Comparison of ENCODE assay signal across 6 cellular contexts in the genomic region with DNA sequence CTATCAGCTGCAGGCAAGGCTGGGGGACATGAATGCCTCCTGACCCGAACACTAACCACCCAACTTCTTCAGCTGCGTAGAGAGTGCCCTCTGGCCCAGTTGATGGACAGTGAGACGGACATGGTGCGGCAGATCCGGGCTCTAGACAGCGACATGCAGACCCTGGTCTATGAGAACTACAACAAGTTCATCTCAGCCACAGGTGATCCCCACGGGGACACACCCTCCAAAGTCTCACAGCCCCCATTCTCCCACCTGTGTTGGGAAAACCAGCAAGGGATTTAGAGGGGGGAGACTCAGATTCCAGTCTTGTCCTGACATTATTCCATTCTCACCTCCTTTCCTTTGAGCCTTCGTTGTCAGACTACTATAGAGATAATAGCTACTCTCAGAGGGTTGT. TPM values are rescaled to one million over a fixed set of nuclear protein-coding genes. Genes with fewer than 3 reads are reported as not detected.
DNase-seq lines count a peak whose midpoint lies in the region; ATAC-seq, FAIRE-seq and TF ChIP-seq lines count a peak whose summit lies in the region.

No MANE protein-coding gene starts in this region.

- H3K4me3 Mint-ChIP-seq in astrocyte (ENCODE audit: unreplicated experiment) (peak overlapping the region; percentile 93), naive B cell (peak overlapping the region; percentile 81 to 96 (median 94))

- no peak for FAIRE-seq in astrocyte (lab: Jason Lieb, UNC)

- H3K4me3 ChIP-seq in GM08714 (ENCODE audit: low read length): peak overlapping the region; percentile 67; the same call in 1 of the 2 replicates
- H3K4me3 ChIP-seq in astrocyte (ENCODE audit: insufficient read depth, low read depth, low read length): peak overlapping the region; percentile 61

- peaks cover 25% of the 10 kb centered on the region for H4K20me1 ChIP-seq in astrocyte (ENCODE audit: insufficient read depth, low read length)

- no peaks in the 10 kb centered on the region for H3K36me3 ChIP-seq in astrocyte (ENCODE audit: insufficient read depth, low read length)

- H2AFZ ChIP-seq in astrocyte (ENCODE audit: low read depth, low read length): no peak overlapping the region

- no peaks in the 10 kb centered on the region for H3K27me3 Mint-ChIP-seq in astrocyte (ENCODE audit: low read depth, unreplicated experiment)
- no peaks in the 10 kb centered on the region for H3K27me3 Mint-ChIP-seq in naive B cell

- peaks cover 8% of the 10 kb centered on the region for H3K4me1 ChIP-seq in astrocyte (ENCODE audit: insufficient read depth, low read length)

- H3K9me3 Mint-ChIP-seq in astrocyte (ENCODE audit: unreplicated experiment) (no peaks in the 10 kb centered on the region), naive B cell (no peaks in the 10 kb centered on the region)

- peaks cover 7% of the 10 kb centered on the region for H3K4me1 Mint-ChIP-seq in astrocyte (ENCODE audit: low read depth, unreplicated experiment)
- H3K4me1 Mint-ChIP-seq in naive B cell: peaks cover 11 to 25% (median 17%) of the 10 kb centered on the region in 3 donors

- H3K27ac ChIP-seq in astrocyte (ENCODE audit: low read depth, low read length): no peak overlapping the region

- DNase-seq in astrocyte (ENCODE audit: low read depth): no peak
- DNase-seq in naive B cell: no peak
- DNase-seq in omental fat pad (ENCODE audit: low spot score): no peak

- H3K9ac ChIP-seq in astrocyte (ENCODE audit: low read length): peak overlapping the region; percentile 89

- peak overlapping the region; percentile 79 for H3K4me2 ChIP-seq in astrocyte (ENCODE audit: low read length)

- H3K27ac Mint-ChIP-seq in astrocyte (ENCODE audit: unreplicated experiment): no peak overlapping the region
- peak overlapping the region in 4 of 6 donors; percentile 60 to 97 (median 79) for H3K27ac Mint-ChIP-seq in naive B cell

- H3K36me3 Mint-ChIP-seq in astrocyte (ENCODE audit: low read depth, unreplicated experiment) (peaks cover 2% of the 10 kb centered on the region), naive B cell (no peaks in the 10 kb centered on the region)

- H3K27me3 ChIP-seq in astrocyte (ENCODE audit: insufficient read depth, low read length): no peaks in the 10 kb centered on the region

- H3K79me2 ChIP-seq in astrocyte (ENCODE audit: insufficient read depth, low read length): peaks cover 32% of the 10 kb centered on the region

- TF ChIP-seq CTCF in astrocyte (IDR thresholded peaks at IDR 0.05; ENCODE audit: insufficient read depth, low read depth, low read length) (no peak), omental fat pad (IDR thresholded peaks at IDR 0.05) (no peak)

- no peaks in the 10 kb centered on the region for H3K9me3 ChIP-seq in astrocyte (ENCODE audit: insufficient read depth, low read depth, low read length)

- ATAC-seq in naive B cell (ENCODE audit: low read depth in 2 of 2) (no peak), omental fat pad (ENCODE audit: low FRiP score) (no peak), HG03097 (IDR thresholded peaks at IDR 0.05; ENCODE audit: low FRiP score, unreplicated experiment) (no peak), HG02970 (IDR thresholded peaks at IDR 0.05; ENCODE audit: low FRiP score, unreplicated experiment) (no peak)

RNA-seq across cellular contexts. Expression of a gene that starts 0.9 kb away (rescaled TPM):
- total RNA-seq in astrocyte (40.0 and 41.4 TPM in 2 replicates), omental fat pad (100 to 1,000 TPM; 151 to 208 (median 192) TPM)
- 100 to 1,000 TPM in 2 of 6 donors, 10 to 100 TPM in 4; 80.5 to 106 (median 91.2) TPM for polyA plus RNA-seq in naive B cell (ENCODE audit: low read depth in 6 of 6)

RNA-seq across cellular contexts. Expression of a gene that starts 12.9 kb away (rescaled TPM):
- 37.9 and 46.3 TPM in 2 replicates for total RNA-seq in astrocyte
- polyA plus RNA-seq in naive B cell (ENCODE audit: low read depth in 6 of 6): 10 to 100 TPM; 30.0 to 37.4 (median 35.0) TPM
- 10 to 100 TPM; 21.3 to 44.5 (median 32.6) TPM for total RNA-seq in omental fat pad

RNA-seq across cellular contexts. Expression of a gene that starts 13.1 kb away (rescaled TPM):
- total RNA-seq in astrocyte (6.0 and 6.3 TPM in 2 replicates), omental fat pad (1 to 10 TPM in 2 of 4 donors, under 1 TPM in 1, not detected in 1; 0.56 to 2.8 (median 1.4) TPM)
- polyA plus RNA-seq in naive B cell (ENCODE audit: low read depth in 6 of 6): under 1 TPM in 5 of 6 donors, not detected in 1; 0.11 to 1.00 (median 0.47) TPM

RNA-seq across cellular contexts. Expression of a gene that starts 14.7 kb away (rescaled TPM):
- total RNA-seq in astrocyte (18.0 and 23.9 TPM in 2 replicates), omental fat pad (100 to 1,000 TPM in 1 of 4 donors, 10 to 100 TPM in 3; 44.8 to 345 (median 88.6) TPM)
- polyA plus RNA-seq in naive B cell (ENCODE audit: low read depth in 6 of 6): 10 to 100 TPM; 11.6 to 18.4 (median 15.0) TPM

RNA-seq across cellular contexts. Expression of a gene that starts 20.6 kb away (rescaled TPM):
- total RNA-seq in astrocyte (8.1 and 10.0 TPM in 2 replicates), omental fat pad (10 to 100 TPM; 12.1 to 18.6 (median 15.3) TPM)
- 10 to 100 TPM in 4 of 6 donors, 1 to 10 TPM in 2; 6.3 to 16.5 (median 14.1) TPM for polyA plus RNA-seq in naive B cell (ENCODE audit: low read depth in 6 of 6)
